Comparison of ENCODE assay signal across 8 cellular contexts in genomic region chr1:227562923-227563318, GRCh38. TPM values are rescaled to one million over a fixed set of nuclear protein-coding genes. Genes with fewer than 3 reads are reported as not detected.
DNase-seq lines count a peak whose midpoint lies in the region; ATAC-seq and TF ChIP-seq lines count a peak whose summit lies in the region.

No MANE protein-coding gene starts in this region.

- peak overlapping the region; percentile 86 for H3K4me3 Mint-ChIP-seq in activated naive CD4-positive, alpha-beta T cell treated with anti-CD3 and anti-CD28 coated beads, Interleukin-2, amount 10 ng/mL, durations not matched to agents 7 days and 5 days
- peak overlapping the region; percentile 90 for H3K4me3 Mint-ChIP-seq in WTC11

- H3K27me3 ChIP-seq in iPS-18a (ENCODE audit: control insufficient read depth, insufficient read depth, low read length): no peaks in the 10 kb centered on the region
- H3K27me3 ChIP-seq in subcutaneous abdominal adipose tissue (ENCODE audit: control insufficient read depth in 5 of 5, insufficient read depth in 4 of 5, low read length in 5 of 5): peaks cover 4 to 39% (median 28%) of the 10 kb centered on the region in 5 donors

- POLR2A ChIA-PET in WTC11 (lab: Charles Lee): interaction anchor here (1.5 kb wide), 1 partner anchor 20 kb away, joined by 6 read pairs; no protein-coding TSS in a partner anchor

- peaks cover 10% of the 10 kb centered on the region for H3K4me1 ChIP-seq in iPS-18a (ENCODE audit: control insufficient read depth, low read depth, low read length)
- H3K4me1 ChIP-seq in subcutaneous abdominal adipose tissue (ENCODE audit: control insufficient read depth in 5 of 5, insufficient read depth in 5 of 5, low read length in 5 of 5): peaks cover 0 to 18% (median 16%) of the 10 kb centered on the region in 5 donors

- H3K36me3 ChIP-seq in iPS-18a (ENCODE audit: control insufficient read depth, low read depth, low read length): no peaks in the 10 kb centered on the region
- no peaks in the 10 kb centered on the region for H3K36me3 ChIP-seq in subcutaneous abdominal adipose tissue (ENCODE audit: control insufficient read depth in 5 of 5, insufficient read depth in 5 of 5, low read length in 5 of 5)

- H3K27ac Mint-ChIP-seq in activated naive CD4-positive, alpha-beta T cell treated with anti-CD3 and anti-CD28 coated beads, Interleukin-2, amount 10 ng/mL, durations not matched to agents 7 days and 5 days: peak overlapping the region; percentile 90
- H3K27ac Mint-ChIP-seq in WTC11: peak overlapping the region; percentile 97

- TF ChIP-seq CTCF in WTC11 (IDR thresholded peaks at IDR 0.05): no peak

- CTCF ChIA-PET in activated naive CD4-positive, alpha-beta T cell treated with anti-CD3 and anti-CD28 coated beads, Interleukin-2, amount 10 ng/mL, durations not matched to agents 7 days and 5 days (lab: Charles Lee): no interaction called here
- CTCF ChIA-PET in WTC11 (lab: Charles Lee): interaction anchor here (0.6 to 2.5 kb wide), 2 partner anchors 20 to 114 kb away, joined by 3 to 13 read pairs; no protein-coding TSS in a partner anchor

- H3K4me3 ChIP-seq in iPS-18a (ENCODE audit: low read length) (peak overlapping the region; percentile 83), subcutaneous abdominal adipose tissue (ENCODE audit: low read depth in 1 of 5, low read length in 5 of 5) (peak overlapping the region in 3 of 5 donors; percentile 79 to 95 (median 92))

- H3K36me3 Mint-ChIP-seq in activated naive CD4-positive, alpha-beta T cell treated with anti-CD3 and anti-CD28 coated beads, Interleukin-2, amount 10 ng/mL, durations not matched to agents 7 days and 5 days: peaks cover 20% of the 10 kb centered on the region
- H3K36me3 Mint-ChIP-seq in WTC11: peaks cover 4% of the 10 kb centered on the region; the same call in 1 of the 2 replicates

- DNase-seq in activated naive CD4-positive, alpha-beta T cell treated with anti-CD3 and anti-CD28 coated beads, Interleukin-2, amount 10 ng/mL, durations not matched to agents 7 days and 5 days: no peak
- no peak for DNase-seq in activated naive CD4-positive, alpha-beta T cell (lab: John Stamatoyannopoulos, UW)
- no peak for DNase-seq in WTC11 (ENCODE audit: low spot score)
- DNase-seq in NCI-H524 (lab: John Stamatoyannopoulos, UW): no peak
- DNase-seq in A172 (ENCODE audit: low spot score): no peak
- no peak for DNase-seq in SHP77 treated with DMSO at 0.1 percent for 48 hours (lab: John Stamatoyannopoulos, UW)

- H3K9ac ChIP-seq in iPS-18a (ENCODE audit: low read length) (no peak overlapping the region), subcutaneous abdominal adipose tissue (ENCODE audit: low read length in 5 of 5) (peak overlapping the region in 1 of 5 donors; percentile 81)

- no peak for ATAC-seq in WTC11

- H3K27ac ChIP-seq in iPS-18a (ENCODE audit: low read length) (peak overlapping the region; percentile 62), subcutaneous abdominal adipose tissue (ENCODE audit: low read depth, low read length) (no peak overlapping the region)

- no peaks in the 10 kb centered on the region for H3K9me3 ChIP-seq in iPS-18a (ENCODE audit: control insufficient read depth, low read depth, low read length)
- H3K9me3 ChIP-seq in subcutaneous abdominal adipose tissue (ENCODE audit: control insufficient read depth in 5 of 5, low read length in 5 of 5): no peaks in the 10 kb centered on the region

- peaks cover 14% of the 10 kb centered on the region for H3K9me3 Mint-ChIP-seq in activated naive CD4-positive, alpha-beta T cell treated with anti-CD3 and anti-CD28 coated beads, Interleukin-2, amount 10 ng/mL, durations not matched to agents 7 days and 5 days
- H3K9me3 Mint-ChIP-seq in WTC11: peaks cover 14% of the 10 kb centered on the region

- H3K4me1 Mint-ChIP-seq in activated naive CD4-positive, alpha-beta T cell treated with anti-CD3 and anti-CD28 coated beads, Interleukin-2, amount 10 ng/mL, durations not matched to agents 7 days and 5 days: peaks cover 26% of the 10 kb centered on the region
- H3K4me1 Mint-ChIP-seq in WTC11: peaks cover 27% of the 10 kb centered on the region

- H3K27me3 Mint-ChIP-seq in activated naive CD4-positive, alpha-beta T cell treated with anti-CD3 and anti-CD28 coated beads, Interleukin-2, amount 10 ng/mL, durations not matched to agents 7 days and 5 days: peaks cover 51% of the 10 kb centered on the region
- H3K27me3 Mint-ChIP-seq in WTC11 (ENCODE audit: low read depth): no peaks in the 10 kb centered on the region

TF ChIP-seq in WTC11, 78 proteins besides CTCF, POLR2A, EP300 and RAD21:
- no peak for TF ChIP-seq TEAD4 (CRISPR knock-in tag; IDR thresholded peaks at IDR 0.05)
- TF ChIP-seq ZNF423 (CRISPR knock-in tag; IDR thresholded peaks at IDR 0.05): no peak
- TF ChIP-seq MAX (CRISPR knock-in tag; IDR thresholded peaks at IDR 0.05): no peak
- no peak for TF ChIP-seq NR2C2 (CRISPR knock-in tag; IDR thresholded peaks at IDR 0.05)
- no peak for TF ChIP-seq FOXP1 (CRISPR knock-in tag; IDR thresholded peaks at IDR 0.05; ENCODE audit: borderline replicate concordance)
- TF ChIP-seq MXD4 (CRISPR knock-in tag; IDR thresholded peaks at IDR 0.05; ENCODE audit: borderline replicate concordance): no peak
- no peak for TF ChIP-seq NR1H2 (CRISPR knock-in tag; IDR thresholded peaks at IDR 0.05)
- no peak for TF ChIP-seq ZSCAN18 (CRISPR knock-in tag; IDR thresholded peaks at IDR 0.05)
- TF ChIP-seq ZBTB43 (CRISPR knock-in tag; IDR thresholded peaks at IDR 0.05): no peak
TF ChIP-seq in WTC11: peak in this region for 0.

RNA-seq across cellular contexts. Expression of gene ZNF678, which starts 0.4 kb away (rescaled TPM):
- 26.4 to 28.9 TPM (median 28.3 TPM) in 3 replicates for total RNA-seq in WTC11 (2021)
- total RNA-seq in A172 (2014; rRNA removed; shearing (Covaris generic)): 10.4 and 12.4 TPM in 2 replicates
